ENCODE assay signal across 18 cellular contexts in the genomic region with DNA sequence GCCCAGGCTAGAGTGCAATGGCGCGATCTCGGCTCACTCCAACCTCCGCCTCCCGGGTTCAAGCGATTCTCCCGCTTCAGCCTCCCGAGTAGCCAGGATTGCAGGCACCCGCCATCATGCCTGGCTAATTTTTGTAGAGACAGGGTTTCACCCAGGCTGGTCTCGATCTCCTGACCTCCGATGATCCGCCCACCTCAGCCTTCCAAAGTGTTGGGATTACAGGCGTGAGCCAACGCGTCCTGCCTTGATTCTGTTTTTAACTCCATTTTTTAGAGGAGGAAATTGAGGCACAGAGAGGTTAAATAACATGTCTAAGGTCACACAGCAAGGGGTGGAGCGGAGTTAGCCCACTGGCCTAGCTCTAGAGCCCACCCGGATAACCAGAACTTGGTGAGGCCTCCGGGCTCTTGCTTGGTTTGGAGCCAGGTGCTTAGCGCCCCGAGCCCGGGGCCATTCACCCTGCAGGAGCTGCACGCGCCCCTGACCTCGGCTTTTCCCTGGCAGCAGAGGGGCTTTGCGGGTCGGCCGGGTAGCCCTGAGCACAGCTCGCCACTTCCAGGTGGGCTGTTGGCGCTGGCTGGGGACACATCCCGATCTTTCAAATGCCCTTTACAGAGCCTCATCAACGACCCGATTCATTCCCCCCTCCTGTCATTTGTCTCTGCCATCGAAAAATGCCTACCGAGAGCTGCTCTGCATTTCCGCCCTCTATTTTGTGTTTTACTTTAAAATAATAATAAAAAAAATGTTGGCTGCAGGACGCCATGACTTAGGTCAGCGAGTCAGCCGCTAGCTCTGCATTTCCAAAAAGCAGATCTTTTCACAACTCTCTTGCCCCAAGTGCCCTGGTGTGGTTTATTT. TPM values are rescaled to one million over a fixed set of nuclear protein-coding genes. Genes with fewer than 3 reads are reported as not detected.
DNase-seq lines count a peak whose midpoint lies in the region; ATAC-seq and TF ChIP-seq lines count a peak whose summit lies in the region.
"Had no signal": no experiment of that assay in that cellular context is flagged by ENCODE, and none has a peak within 500 bp of the region (broad histone marks: within the 10 kb centered on the region; RNA-seq: fewer than 3 reads in every experiment).

No MANE protein-coding gene starts in this region.

- H3K4me2 ChIP-seq in SK-N-SH = peak overlapping the region; percentile 42; the same call in 1 of the 2 replicates

- no peak for DNase-seq in SK-N-SH
- no peak for DNase-seq in central memory CD8-positive, alpha-beta T cell (ENCODE audit: low spot score in 2 of 2)
- DNase-seq in left lobe of liver (ENCODE audit: low spot score) = peak; percentile 38
- DNase-seq in stimulated activated effector memory CD8-positive, alpha-beta T cell treated with anti-CD3 and anti-CD28 coated beads, Interleukin-12 subunit alpha, Interleukin-12 subunit beta, amount 100 ng/mL, for 72 hours (ENCODE audit: low spot score in 2 of 2) = no peak
- DNase-seq in hepatic stellate cell (ENCODE audit: low spot score) = no peak
- DNase-seq in NCI-H1436 (lab: John Stamatoyannopoulos, UW) = no peak
- DNase-seq: activated CD4-positive, alpha-beta T cell treated with anti-CD3 and anti-CD28 coated beads, Interleukin-2, amount 50 U/mL, for 4 hours; activated gamma-delta T cell; CD4-positive, alpha-beta memory T cell; GDM1; HFFc6; NCI-H1092; NCI-H524; T-helper 2 cell had no signal

- peak overlapping the region; percentile 40 for H3K4me3 Mint-ChIP-seq in central memory CD8-positive, alpha-beta T cell
- H3K4me3 Mint-ChIP-seq in stimulated activated effector memory CD8-positive, alpha-beta T cell treated with anti-CD3 and anti-CD28 coated beads, Interleukin-12 subunit alpha, Interleukin-12 subunit beta, amount 100 ng/mL, for 72 hours = peak overlapping the region; percentile 27
- H3K4me3 Mint-ChIP-seq: HFFc6 had no signal

- H3K27me3 ChIP-seq in SK-N-SH (ENCODE audit: insufficient read depth) = peaks cover 91% of the 10 kb centered on the region

- peak overlapping the region in 1 of 2 experiments; percentile 6; a peak in 2 of 4 replicates for H3K4me3 ChIP-seq in SK-N-SH (ENCODE audit: low read depth in 2 of 2, low read length in 1 of 2)

- peaks cover 94% of the 10 kb centered on the region for H3K27me3 Mint-ChIP-seq in central memory CD8-positive, alpha-beta T cell

- H3K79me2 ChIP-seq in SK-N-SH (ENCODE audit: insufficient read depth) = no peaks in the 10 kb centered on the region

- H3K27ac Mint-ChIP-seq in central memory CD8-positive, alpha-beta T cell (ENCODE audit: low read depth) = no peak overlapping the region
- H3K27ac Mint-ChIP-seq in stimulated activated effector memory CD8-positive, alpha-beta T cell treated with anti-CD3 and anti-CD28 coated beads, Interleukin-12 subunit alpha, Interleukin-12 subunit beta, amount 100 ng/mL, for 72 hours = no peak overlapping the region
- H3K27ac Mint-ChIP-seq: CD4-positive, alpha-beta memory T cell; HFFc6 had no signal

- peaks cover 16% of the 10 kb centered on the region for H3K4me1 Mint-ChIP-seq in central memory CD8-positive, alpha-beta T cell
- H3K4me1 Mint-ChIP-seq in stimulated activated effector memory CD8-positive, alpha-beta T cell treated with anti-CD3 and anti-CD28 coated beads, Interleukin-12 subunit alpha, Interleukin-12 subunit beta, amount 100 ng/mL, for 72 hours = peaks cover 34% of the 10 kb centered on the region

- no peaks in the 10 kb centered on the region for H3K9me3 Mint-ChIP-seq in central memory CD8-positive, alpha-beta T cell
- H3K9me3 Mint-ChIP-seq in stimulated activated effector memory CD8-positive, alpha-beta T cell treated with anti-CD3 and anti-CD28 coated beads, Interleukin-12 subunit alpha, Interleukin-12 subunit beta, amount 100 ng/mL, for 72 hours = no peaks in the 10 kb centered on the region
- H3K9me3 Mint-ChIP-seq: CD4-positive, alpha-beta memory T cell; HFFc6 had no signal

- no peak for TF ChIP-seq EP300 in SK-N-SH (IDR thresholded peaks at IDR 0.05; ENCODE audit: borderline replicate concordance in 1 of 2, low read depth in 1 of 2, low read length in 1 of 2)

- no peak for TF ChIP-seq CTCF in SK-N-SH (IDR thresholded peaks at IDR 0.05)

- H3K4me1 ChIP-seq in SK-N-SH (ENCODE audit: control insufficient read depth in 1 of 2, insufficient read depth in 2 of 2, low read depth in 1 of 2, low read length in 1 of 2) = peaks cover 0 to 6% of the 10 kb centered on the region in 2 experiments; a peak in 2 of 4 replicates

- H2AFZ ChIP-seq in SK-N-SH (ENCODE audit: low read depth) = no peak overlapping the region

- no peaks in the 10 kb centered on the region for H3K36me3 Mint-ChIP-seq in central memory CD8-positive, alpha-beta T cell (ENCODE audit: insufficient read depth)
- H3K36me3 Mint-ChIP-seq in stimulated activated effector memory CD8-positive, alpha-beta T cell treated with anti-CD3 and anti-CD28 coated beads, Interleukin-12 subunit alpha, Interleukin-12 subunit beta, amount 100 ng/mL, for 72 hours = no peaks in the 10 kb centered on the region
- H3K36me3 Mint-ChIP-seq: CD4-positive, alpha-beta memory T cell had no signal

- H3K36me3 ChIP-seq in SK-N-SH (replicated peaks in 1 of 2; ENCODE audit: control insufficient read depth in 1 of 2, insufficient read depth in 2 of 2, low read length in 1 of 2) = no peaks in the 10 kb centered on the region
- H3K36me3 ChIP-seq: Peyer's patch had no signal

- CTCF ChIA-PET in SK-N-SH (lab: Yijun Ruan, JAX) = interaction anchor here (1.0 to 1.9 kb wide), 6 partner anchors 10 to 204 kb away, joined by 3 to 6 read pairs (median 4); no protein-coding TSS in a partner anchor

- H3K9ac ChIP-seq in SK-N-SH = no peak overlapping the region

- ATAC-seq in SK-N-SH treated with all-trans-retinoic acid at 6 μM for 48 hours (no peak), left lobe of liver (no peak), GM21526 (IDR thresholded peaks at IDR 0.05; ENCODE audit: low FRiP score, unreplicated experiment) (no peak)
- no peak for ATAC-seq in central memory CD8-positive, alpha-beta T cell (replicated peaks; ENCODE audit: extremely low read depth, poor library complexity, severe bottlenecking)
- no peak for ATAC-seq in stimulated activated effector memory CD8-positive, alpha-beta T cell treated with anti-CD3 and anti-CD28 coated beads, Interleukin-12 subunit alpha, Interleukin-12 subunit beta, amount 100 ng/mL, for 72 hours

- H3K9me3 ChIP-seq in SK-N-SH = no peaks in the 10 kb centered on the region
- H3K9me3 ChIP-seq: Peyer's patch had no signal

- POLR2A ChIA-PET in SK-N-SH (lab: Yijun Ruan, JAX) = no interaction called here

- no peaks in the 10 kb centered on the region for H3K9me2 ChIP-seq in SK-N-SH

- no peaks in the 10 kb centered on the region for H3F3A ChIP-seq in SK-N-SH (replicated peaks; ENCODE audit: insufficient read depth)

- H3K27ac ChIP-seq in SK-N-SH (ENCODE audit: low read depth in 2 of 2, low read length in 1 of 2) = no peak overlapping the region
- H3K27ac ChIP-seq: 22Rv1, Peyer's patch had no signal

- H4K20me1 ChIP-seq in SK-N-SH (ENCODE audit: insufficient read depth) = peaks cover 9% of the 10 kb centered on the region; the same call in 1 of the 2 replicates

- 15% methylated on average over 28 of the region's 38 CpGs for WGBS in SK-N-SH (ENCODE audit: low lambda C conversion rate)

- TF ChIP-seq RAD21 in SK-N-SH (IDR thresholded peaks at IDR 0.05; ENCODE audit: low read length) = no peak

TF ChIP-seq in SK-N-SH, 30 proteins besides CTCF, POLR2A, EP300 and RAD21:
- no peak for TF ChIP-seq SMC3 (IDR thresholded peaks at IDR 0.05; ENCODE audit: low read depth, low read length)
- TF ChIP-seq YY1 (IDR thresholded peaks at IDR 0.05; ENCODE audit: low read depth) = 0 out of 2 replicates have a peak, but pooled peaks have one; percentile 34

TF ChIP-seq in SK-N-SH treated with all-trans-retinoic acid at 6 μM for 48 hours, 23 proteins besides CTCF, POLR2A, EP300 and RAD21 (continues in another document):
- TF ChIP-seq ZFP30 (CRISPR knock-in tag; IDR thresholded peaks at IDR 0.05) = no peak
- TF ChIP-seq, protein P1, sequence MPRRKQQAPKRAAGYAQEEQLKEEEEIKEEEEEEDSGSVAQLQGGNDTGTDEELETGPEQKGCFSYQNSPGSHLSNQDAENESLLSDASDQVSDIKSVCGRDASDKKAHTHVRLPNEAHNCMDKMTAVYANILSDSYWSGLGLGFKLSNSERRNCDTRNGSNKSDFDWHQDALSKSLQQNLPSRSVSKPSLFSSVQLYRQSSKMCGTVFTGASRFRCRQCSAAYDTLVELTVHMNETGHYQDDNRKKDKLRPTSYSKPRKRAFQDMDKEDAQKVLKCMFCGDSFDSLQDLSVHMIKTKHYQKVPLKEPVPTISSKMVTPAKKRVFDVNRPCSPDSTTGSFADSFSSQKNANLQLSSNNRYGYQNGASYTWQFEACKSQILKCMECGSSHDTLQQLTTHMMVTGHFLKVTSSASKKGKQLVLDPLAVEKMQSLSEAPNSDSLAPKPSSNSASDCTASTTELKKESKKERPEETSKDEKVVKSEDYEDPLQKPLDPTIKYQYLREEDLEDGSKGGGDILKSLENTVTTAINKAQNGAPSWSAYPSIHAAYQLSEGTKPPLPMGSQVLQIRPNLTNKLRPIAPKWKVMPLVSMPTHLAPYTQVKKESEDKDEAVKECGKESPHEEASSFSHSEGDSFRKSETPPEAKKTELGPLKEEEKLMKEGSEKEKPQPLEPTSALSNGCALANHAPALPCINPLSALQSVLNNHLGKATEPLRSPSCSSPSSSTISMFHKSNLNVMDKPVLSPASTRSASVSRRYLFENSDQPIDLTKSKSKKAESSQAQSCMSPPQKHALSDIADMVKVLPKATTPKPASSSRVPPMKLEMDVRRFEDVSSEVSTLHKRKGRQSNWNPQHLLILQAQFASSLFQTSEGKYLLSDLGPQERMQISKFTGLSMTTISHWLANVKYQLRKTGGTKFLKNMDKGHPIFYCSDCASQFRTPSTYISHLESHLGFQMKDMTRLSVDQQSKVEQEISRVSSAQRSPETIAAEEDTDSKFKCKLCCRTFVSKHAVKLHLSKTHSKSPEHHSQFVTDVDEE (CRISPR knock-in tag; IDR thresholded peaks at IDR 0.05) = no peak
- TF ChIP-seq ISL1 (CRISPR knock-in tag; IDR thresholded peaks at IDR 0.05) = no peak
- TF ChIP-seq PPARA (CRISPR knock-in tag; IDR thresholded peaks at IDR 0.05; ENCODE audit: borderline replicate concordance) = no peak
- TF ChIP-seq ZFP3 (CRISPR knock-in tag; IDR thresholded peaks at IDR 0.05) = no peak

RNA-seq across cellular contexts. Expression of a gene that starts 11.2 kb away (rescaled TPM):
- not detected in 2 replicates for polyA plus RNA-seq in SK-N-SH (2012; rRNA removed)
- polyA plus RNA-seq in SK-N-SH (2012; cell fraction: cytosol; rRNA removed) = not detected in 2 replicates
- polyA plus RNA-seq in SK-N-SH (2012; cell fraction: nucleus; rRNA removed) = not detected in 2 replicates
- not detected for total RNA-seq in left lobe of liver
- total RNA-seq: CD4-positive, alpha-beta memory T cell; HFFc6; Peyer's patch had no signal
